In the genomic region with DNA sequence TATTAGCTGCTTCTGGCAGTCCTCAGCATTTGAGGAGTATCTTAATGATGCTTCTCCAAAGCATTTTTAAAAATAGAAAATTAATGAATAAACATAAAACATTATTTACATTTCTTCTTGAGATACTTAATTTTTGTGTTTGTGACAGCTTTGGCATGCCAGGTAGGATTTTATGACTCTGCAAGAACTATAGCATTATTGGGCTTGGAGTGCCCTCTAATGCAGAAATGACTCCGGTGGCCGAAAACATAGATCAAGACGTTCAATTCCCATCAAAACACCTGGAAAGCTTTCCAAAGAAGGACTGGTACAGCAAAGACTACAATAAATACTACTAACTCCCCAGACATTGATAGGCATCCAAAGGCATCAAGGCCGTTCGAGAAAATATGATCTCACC, we compare ENCODE assay signal across 1 cellular context.
TF ChIP-seq lines count a peak whose summit lies in the region.

No MANE protein-coding gene starts in this region.

TF ChIP-seq in A549, 52 proteins besides CTCF, POLR2A, EP300 and RAD21 (continued from another document):
- TF ChIP-seq, protein P1, sequence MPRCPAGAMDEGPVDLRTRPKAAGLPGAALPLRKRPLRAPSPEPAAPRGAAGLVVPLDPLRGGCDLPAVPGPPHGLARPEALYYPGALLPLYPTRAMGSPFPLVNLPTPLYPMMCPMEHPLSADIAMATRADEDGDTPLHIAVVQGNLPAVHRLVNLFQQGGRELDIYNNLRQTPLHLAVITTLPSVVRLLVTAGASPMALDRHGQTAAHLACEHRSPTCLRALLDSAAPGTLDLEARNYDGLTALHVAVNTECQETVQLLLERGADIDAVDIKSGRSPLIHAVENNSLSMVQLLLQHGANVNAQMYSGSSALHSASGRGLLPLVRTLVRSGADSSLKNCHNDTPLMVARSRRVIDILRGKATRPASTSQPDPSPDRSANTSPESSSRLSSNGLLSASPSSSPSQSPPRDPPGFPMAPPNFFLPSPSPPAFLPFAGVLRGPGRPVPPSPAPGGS (IDR thresholded peaks at IDR 0.05), result no peak
- no peak for TF ChIP-seq HOXB5 (CRISPR knock-in tag; IDR thresholded peaks at IDR 0.05)
- TF ChIP-seq EHMT2 (IDR thresholded peaks at IDR 0.05; ENCODE audit: low read depth), result no peak
